In genomic region chr9:70402213-70402612, GRCh38 we compare ENCODE assay signal across 16 cellular contexts. TPM values are rescaled to one million over a fixed set of nuclear protein-coding genes. Genes with fewer than 3 reads are reported as not detected.
DNase-seq lines count a peak whose midpoint lies in the region; ATAC-seq and TF ChIP-seq lines count a peak whose summit lies in the region.
"Had no signal": no experiment of that assay in that cellular context is flagged by ENCODE, and none has a peak within 500 bp of the region (broad histone marks: within the 10 kb centered on the region; RNA-seq: fewer than 3 reads in every experiment).

No MANE protein-coding gene starts in this region.

- peaks cover 83% of the 10 kb centered on the region for H3K4me1 Mint-ChIP-seq in CD4-positive, alpha-beta T cell (ENCODE audit: low read depth)
- peaks cover 74 to 79% of the 10 kb centered on the region in 2 donors for H3K4me1 Mint-ChIP-seq in immature natural killer cell

- no peak for DNase-seq in CD4-positive, alpha-beta T cell
- DNase-seq in HEK293T (ENCODE audit: extremely low spot score), result no peak
- no peak for DNase-seq in immature natural killer cell
- no peak for DNase-seq in NCI-H1694 (lab: John Stamatoyannopoulos, UW)
- DNase-seq: C1 segment of cervical spinal cord, NCI-H1092 treated with DMSO at 0.1 percent for 48 hours, NCI-H187, NCI-H2171 treated with DMSO at 0.1 percent for 48 hours, NCI-H82, Peyer's patch, SHP77 treated with DMSO at 0.1 percent for 48 hours had no signal

- H3K9me3 Mint-ChIP-seq in CD4-positive, alpha-beta T cell, result no peaks in the 10 kb centered on the region
- no peaks in the 10 kb centered on the region for H3K9me3 Mint-ChIP-seq in immature natural killer cell

- H3K4me1 ChIP-seq in subcutaneous abdominal adipose tissue (ENCODE audit: control insufficient read depth in 5 of 5, insufficient read depth in 5 of 5, low read length in 5 of 5), result peaks cover 15 to 92% (median 89%) of the 10 kb centered on the region in 5 donors

- no peak overlapping the region for H3K27ac ChIP-seq in CD4-positive, alpha-beta T cell (ENCODE audit: low read depth, low read length)
- H3K27ac ChIP-seq in subcutaneous abdominal adipose tissue (ENCODE audit: low read depth, low read length), result peak overlapping the region; percentile 74
- H3K27ac ChIP-seq: KMS-11, Peyer's patch had no signal

- H3K4me3 ChIP-seq in subcutaneous abdominal adipose tissue (ENCODE audit: low read depth in 1 of 5, low read length in 5 of 5), result no peak overlapping the region
- H3K4me3 ChIP-seq: Peyer's patch had no signal

- H3K27ac Mint-ChIP-seq in CD4-positive, alpha-beta T cell, result peak overlapping the region; percentile 62
- peak overlapping the region in 4 of 6 donors; percentile 5 to 34 (median 26) for H3K27ac Mint-ChIP-seq in immature natural killer cell

- H3K27me3 ChIP-seq in CD4-positive, alpha-beta T cell (ENCODE audit: control insufficient read depth, insufficient read depth, low read length), result no peaks in the 10 kb centered on the region
- no peaks in the 10 kb centered on the region for H3K27me3 ChIP-seq in subcutaneous abdominal adipose tissue (ENCODE audit: control insufficient read depth in 5 of 5, insufficient read depth in 4 of 5, low read length in 5 of 5)
- H3K27me3 ChIP-seq: Peyer's patch had no signal

- intact Hi-C loops in CD4-positive, alpha-beta T cell (cut with DNase I, micrococcal nuclease), result loop anchor here in 1 of 2 experiments (10.0 kb wide), 1 partner anchor 47 kb away; no protein-coding TSS in a partner anchor

- POLR2A ChIA-PET in CD4-positive, alpha-beta T cell (lab: Charles Lee), result interaction anchor here (1.2 to 8.8 kb wide), 3 partner anchors 8 to 18 kb away, joined by 3 to 91 read pairs (median 71); partner anchors contain the start of gene KLF9
- POLR2A ChIA-PET in HEK293T (lab: Yijun Ruan, JAX), result interaction anchor here (0.9 to 8.4 kb wide), 2 partner anchors 12 to 17 kb away, joined by 3 to 74 read pairs; partner anchors contain the start of gene KLF9

- no peak overlapping the region for H3K4me3 Mint-ChIP-seq in CD4-positive, alpha-beta T cell
- no peak overlapping the region for H3K4me3 Mint-ChIP-seq in immature natural killer cell

- peaks cover 0 to 5% (median 0%) of the 10 kb centered on the region in 5 donors for H3K36me3 ChIP-seq in subcutaneous abdominal adipose tissue (ENCODE audit: control insufficient read depth in 5 of 5, insufficient read depth in 5 of 5, low read length in 5 of 5)
- H3K36me3 ChIP-seq: Peyer's patch had no signal

- CTCF ChIA-PET in CD4-positive, alpha-beta T cell (lab: Charles Lee), result interaction anchor here (0.9 kb wide), 1 partner anchor 11 kb away, joined by 4 read pairs; no protein-coding TSS in a partner anchor
- CTCF ChIA-PET in HEK293T (lab: Yijun Ruan, JAX), result no interaction called here

- H3K27me3 Mint-ChIP-seq in CD4-positive, alpha-beta T cell, result no peaks in the 10 kb centered on the region
- H3K27me3 Mint-ChIP-seq in immature natural killer cell (ENCODE audit: low read depth in 3 of 3), result peaks cover 0 to 15% (median 2%) of the 10 kb centered on the region in 3 donors

- peak overlapping the region in 1 of 5 donors; percentile 49 for H3K9ac ChIP-seq in subcutaneous abdominal adipose tissue (ENCODE audit: low read length in 5 of 5)
- H3K9ac ChIP-seq: KMS-11 had no signal

- ATAC-seq in CD4-positive, alpha-beta T cell (ENCODE audit: poor library complexity), result no peak
- ATAC-seq in GM19035 (IDR thresholded peaks at IDR 0.05; ENCODE audit: unreplicated experiment) (no peak), HG03565 (IDR thresholded peaks at IDR 0.05; ENCODE audit: unreplicated experiment) (no peak)
- ATAC-seq: HepG2 had no signal

- no peaks in the 10 kb centered on the region for H3K36me3 Mint-ChIP-seq in CD4-positive, alpha-beta T cell (ENCODE audit: low read depth)
- H3K36me3 Mint-ChIP-seq in immature natural killer cell, result no peaks in the 10 kb centered on the region

- no peaks in the 10 kb centered on the region for H3K9me3 ChIP-seq in CD4-positive, alpha-beta T cell (ENCODE audit: control insufficient read depth, low read length)
- no peaks in the 10 kb centered on the region for H3K9me3 ChIP-seq in subcutaneous abdominal adipose tissue (ENCODE audit: control insufficient read depth in 5 of 5, low read length in 5 of 5)
- H3K9me3 ChIP-seq: Peyer's patch had no signal

- no peak for TF ChIP-seq CTCF in CD4-positive, alpha-beta T cell (IDR thresholded peaks at IDR 0.05)

TF ChIP-seq in HEK293T, 16 proteins besides CTCF, POLR2A, EP300 and RAD21:
- TF ChIP-seq FOXK2 (IDR thresholded peaks at IDR 0.05) (0 out of 2 replicates have a peak, but pooled peaks have one; percentile 27), PKNOX1 (IDR thresholded peaks at IDR 0.05) (peak; percentile 95), FOXA1 (IDR thresholded peaks at IDR 0.05) (0 out of 2 replicates have a peak, but pooled peaks have one; percentile 6), ZNF384 (IDR thresholded peaks at IDR 0.05) (no peak), L3MBTL2 (conservative IDR thresholded peaks at IDR 0.05) (no peak), LEF1 (IDR thresholded peaks at IDR 0.05; ENCODE audit: borderline replicate concordance) (peak; percentile 92; the same call in 1 of the 2 replicates), CTBP1 (IDR thresholded peaks at IDR 0.05; ENCODE audit: borderline replicate concordance) (peak; percentile 90), FOXM1 (IDR thresholded peaks at IDR 0.05; ENCODE audit: borderline replicate concordance) (peak; percentile 57), NFRKB (IDR thresholded peaks at IDR 0.05) (0 out of 2 replicates have a peak, but pooled peaks have one; percentile 27)

RNA-seq across cellular contexts. Expression of gene KLF9, which starts 12.2 kb away (rescaled TPM):
- total RNA-seq in CD4-positive, alpha-beta T cell, result 100 to 1,000 TPM; 132 to 135 TPM
- 1 to 10 TPM; 1.1 to 3.0 (median 1.3) TPM for polyA plus RNA-seq in immature natural killer cell
